8 cellular contexts compared by ENCODE assay signal in genomic region chrX:10015711-10016515, GRCh38. TPM values are rescaled to one million over a fixed set of nuclear protein-coding genes. Genes with fewer than 3 reads are reported as not detected.
A peak's percentile ranks its signal among the peaks of the same experiment; 100 is the strongest.
DNase-seq lines count a peak whose midpoint lies in the region; ATAC-seq and TF ChIP-seq lines count a peak whose summit lies in the region.

No MANE protein-coding gene starts in this region.

- ATAC-seq in HG03095 (IDR thresholded peaks at IDR 0.05; ENCODE audit: unreplicated experiment) (peak; percentile 18), left ventricle myocardium superior (peak; percentile 29), HG03342 (IDR thresholded peaks at IDR 0.05; ENCODE audit: unreplicated experiment) (no peak), GM21619 (IDR thresholded peaks at IDR 0.05; ENCODE audit: unreplicated experiment) (no peak)

- in situ Hi-C loops in GM13977 (cut with MboI; ENCODE audit: low pct_unique_long_range_greater_than_20kb, low sequenced_read_pairs, unreplicated experiment), result no loop called here

- DNase-seq in GM13977 (ENCODE audit: low spot score), result peak; percentile 45
- DNase-seq in activated naive CD4-positive, alpha-beta T cell treated with Interleukin-2 at 50 U/mL for 16 hours, result peak; percentile 14
- peak; percentile 73 for DNase-seq in left ventricle myocardium superior
- DNase-seq in retina, result peak; percentile 67
- no peak for DNase-seq in NAMALWA (ENCODE audit: low spot score)

- intact Hi-C loops in left ventricle myocardium superior (cut with micrococcal nuclease), result no loop called here

- TF ChIP-seq CTCF in GM13977 (IDR thresholded peaks at IDR 0.05; ENCODE audit: extremely low read depth, insufficient read depth, missing control alignments), result peak; percentile 28

RNA-seq across cellular contexts. Expression of gene CLDN34, which starts 48.8 kb away (rescaled TPM):
- total RNA-seq in left ventricle myocardium superior, result not detected

Comparison
In these comparisons a context has a peak if more than half of its experiments do, and no peak if none do; other contexts are left out.
1. ATAC-seq: peak in HG03095 (single experiment) and left ventricle myocardium superior (single experiment); none in HG03342 (single experiment) and GM21619 (single experiment).